Comparison of ENCODE assay signal across 30 cellular contexts in the genomic region with DNA sequence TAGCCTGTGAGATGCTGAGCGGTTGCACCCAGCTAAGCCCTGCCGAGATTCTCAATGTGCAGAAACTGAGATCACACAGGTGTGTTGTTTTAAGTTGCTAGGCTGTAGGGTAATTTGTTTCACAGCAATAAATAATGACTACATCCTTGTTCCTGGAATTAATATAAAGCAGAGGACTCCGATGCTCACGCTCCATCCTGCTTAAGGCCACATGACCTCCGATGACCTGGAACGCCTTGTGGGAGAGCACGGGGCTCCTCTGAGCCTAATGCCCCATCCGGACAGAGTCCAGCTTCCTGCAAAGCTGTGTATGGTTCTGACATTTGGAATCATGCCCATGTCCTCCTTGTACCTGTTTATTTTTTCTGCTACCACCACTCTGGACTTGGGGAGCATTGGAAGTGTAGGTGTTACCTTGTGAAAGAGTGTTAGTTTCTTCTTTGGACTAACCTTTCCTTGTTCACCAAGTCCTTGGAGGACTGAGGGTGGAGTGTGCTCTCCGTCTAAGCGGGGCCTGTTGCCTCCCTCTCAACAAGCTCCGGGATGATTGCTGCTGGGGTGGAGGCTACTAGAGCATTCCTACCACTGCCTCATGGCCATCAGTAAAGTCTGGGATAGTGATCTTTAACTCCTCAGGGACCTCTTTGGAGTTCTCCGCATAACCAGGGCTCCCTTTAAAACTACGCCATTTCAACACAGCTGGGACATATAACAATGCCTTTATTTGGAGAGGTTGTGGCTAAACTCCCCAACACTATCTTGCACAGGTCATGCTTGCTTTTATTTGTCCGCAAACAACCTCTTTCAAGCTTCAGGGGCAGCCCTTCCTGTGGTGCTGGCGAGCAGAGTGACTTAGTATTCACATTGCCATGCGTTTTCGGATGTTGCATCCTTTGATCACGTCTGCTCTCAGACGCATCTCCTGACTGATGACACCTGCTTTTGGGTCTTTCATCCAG.
"Had no signal": no experiment of that assay in that cellular context is flagged by ENCODE, and none has a peak within 500 bp of the region (broad histone marks: within the 10 kb centered on the region; RNA-seq: fewer than 3 reads in every experiment).

No MANE protein-coding gene starts in this region.

- H3K27ac ChIP-seq: ascending aorta, breast epithelium, cardiac muscle cell, colonic mucosa, WERI-Rb-1 had no signal

- H3K9me3 ChIP-seq: ascending aorta, breast epithelium, colonic mucosa had no signal

- H3K36me3 ChIP-seq: ascending aorta, breast epithelium, cardiac muscle cell, colonic mucosa, WERI-Rb-1 had no signal

- H3K4me1 ChIP-seq: ascending aorta, breast epithelium, colonic mucosa had no signal

- H3K27me3 ChIP-seq: ascending aorta, breast epithelium, cardiac muscle cell, colonic mucosa had no signal

- FAIRE-seq: frontal cortex had no signal

- DNase-seq: activated CD4-positive, alpha-beta memory T cell treated with anti-CD3 and anti-CD28 coated beads for 36 hours; activated CD4-positive, alpha-beta T cell treated with anti-CD3 and anti-CD28 coated beads for 36 hours; activated CD4-positive, alpha-beta T cell treated with anti-CD3 and anti-CD28 coated beads, Interleukin-2, amount 10 ng/mL, durations not matched to agents 24 days and 14 days; activated CD4-positive, CD25-positive, alpha-beta regulatory T cell; activated CD4-positive, CD25-positive, alpha-beta regulatory T cell treated with anti-CD3 and anti-CD28 coated beads, Interleukin-2, amount 50 U/mL, for 72 hours; activated CD8-positive, alpha-beta memory T cell treated with anti-CD3 and anti-CD28 coated beads, Interleukin-2, amount 10 ng/mL, durations not matched to agents 7 days and 5 days; activated CD8-positive, alpha-beta memory T cell treated with anti-CD3 and anti-CD28 coated beads, Interleukin-2, amount 50 U/mL, for 4 hours; activated CD8-positive, alpha-beta T cell treated with anti-CD3 and anti-CD28 coated beads, Interleukin-2, amount 10 ng/mL, durations not matched to agents 7 days and 5 days; activated effector memory CD4-positive, alpha-beta T cell treated with anti-CD3 and anti-CD28 coated beads, Interleukin-2, amount 50 U/mL, for 16 hours; activated naive CD4-positive, alpha-beta T cell treated with anti-CD3 and anti-CD28 coated beads, Interleukin-2, amount 10 ng/mL, durations not matched to agents 7 days and 5 days; activated naive CD8-positive, alpha-beta T cell treated with anti-CD3 and anti-CD28 coated beads, Interleukin-2, amount 10 ng/mL, durations not matched to agents 7 days and 5 days; activated T-cell treated with anti-CD3 and anti-CD28 coated beads, Interleukin-2, amount 50 U/mL, for 1 hour; activated T-cell treated with anti-CD3 and anti-CD28 coated beads, Interleukin-2, amount 50 U/mL, for 48 hours; central memory CD4-positive, alpha-beta T cell; cerebellar nuclear complex; colonic mucosa; effector memory CD4-positive, alpha-beta T cell; endodermal cell; foreskin fibroblast; head of caudate nucleus; T-helper 1 cell; T-helper 17 cell; T1000; WERI-Rb-1 had no signal

- H3K4me3 ChIP-seq: ascending aorta, breast epithelium, cardiac muscle cell, colonic mucosa had no signal

- ATAC-seq: activated CD4-positive, alpha-beta T cell treated with anti-CD3 and anti-CD28 coated beads for 36 hours; activated CD8-positive, alpha-beta memory T cell treated with anti-CD3 and anti-CD28 coated beads, Interleukin-2, amount 10 ng/mL, durations not matched to agents 7 days and 5 days; activated CD8-positive, alpha-beta T cell treated with anti-CD3 and anti-CD28 coated beads, Interleukin-2, amount 10 ng/mL, durations not matched to agents 7 days and 5 days; activated naive CD4-positive, alpha-beta T cell treated with anti-CD3 and anti-CD28 coated beads, Interleukin-2, amount 50 U/mL, for 72 hours; esophagus mucosa; T-helper 17 cell had no signal
